Comparison of ENCODE assay signal across 19 cellular contexts in genomic region chr6:118567974-118568373, GRCh38. TPM values are rescaled to one million over a fixed set of nuclear protein-coding genes. Genes with fewer than 3 reads are reported as not detected.
A peak's percentile ranks its signal among the peaks of the same experiment; 100 is the strongest.
DNase-seq lines count a peak whose midpoint lies in the region; ATAC-seq and TF ChIP-seq lines count a peak whose summit lies in the region.
"Had no signal": no experiment of that assay in that cellular context is flagged by ENCODE, and none has a peak within 500 bp of the region (broad histone marks: within the 10 kb centered on the region; RNA-seq: fewer than 3 reads in every experiment).

No MANE protein-coding gene starts in this region.

- dilution Hi-C loops in mammary epithelial cell (cut with HindIII; ENCODE audit: low sequenced_read_pairs) (no loop called here), IMR-90 (cut with HindIII; ENCODE audit: low sequenced_read_pairs, unreplicated experiment) (no loop called here)

- H3K9me3 Mint-ChIP-seq in MCF 10A (ENCODE audit: unreplicated experiment), result no peaks in the 10 kb centered on the region

- in situ Hi-C loops in mammary epithelial cell (cut with MboI; ENCODE audit: low sequenced_read_pairs in 2 of 2), result no loop called here
- in situ Hi-C loops in IMR-90 (cut with MboI; ENCODE audit: low sequenced_read_pairs), result no loop called here

- H3K27ac Mint-ChIP-seq in MCF 10A (ENCODE audit: low read depth, unreplicated experiment), result peak overlapping the region; percentile 42

- POLR2A ChIA-PET in MCF 10A (lab: Yijun Ruan, JAX) (no interaction called here), IMR-90 (lab: Charles Lee; ENCODE audit: unreplicated experiment) (no interaction called here)

- no peak overlapping the region for H3K4me3 Mint-ChIP-seq in MCF 10A (ENCODE audit: unreplicated experiment)

- no peak overlapping the region for H3K18ac ChIP-seq in IMR-90 (ENCODE audit: low read depth, low read length)

- TF ChIP-seq CTCF in MCF 10A (IDR thresholded peaks at IDR 0.05; ENCODE audit: unreplicated experiment) (no peak), mammary epithelial cell (conservative IDR thresholded peaks at IDR 0.05 in 1 of 2, IDR thresholded peaks at IDR 0.05 in 1 of 2; ENCODE audit: extremely low read depth in 1 of 2, insufficient read depth in 1 of 2, low read depth in 1 of 2, low read length in 2 of 2) (no peak), IMR-90 (conservative IDR thresholded peaks at IDR 0.05; ENCODE audit: low read depth, low read length) (no peak), hepatocyte (IDR thresholded peaks at IDR 0.05; ENCODE audit: poor library complexity) (no peak), smooth muscle cell (IDR thresholded peaks at IDR 0.05; ENCODE audit: borderline replicate concordance, insufficient read depth, poor library complexity, severe bottlenecking) (no peak), right lobe of liver (IDR thresholded peaks at IDR 0.05) (no peak)

- H3K9me3 ChIP-seq in mammary epithelial cell (replicated peaks; ENCODE audit: insufficient read depth, low read length), result no peaks in the 10 kb centered on the region
- no peaks in the 10 kb centered on the region for H3K9me3 ChIP-seq in IMR-90 (ENCODE audit: control insufficient read depth, insufficient read depth, low read length)
- no peaks in the 10 kb centered on the region for H3K9me3 ChIP-seq in hepatocyte (ENCODE audit: low read depth)
- no peaks in the 10 kb centered on the region for H3K9me3 ChIP-seq in smooth muscle cell (replicated peaks; ENCODE audit: low read depth)
- no peaks in the 10 kb centered on the region for H3K9me3 ChIP-seq in right lobe of liver
- H3K9me3 ChIP-seq: BE2C, Peyer's patch, SJSA1 had no signal

- H4K91ac ChIP-seq in IMR-90 (ENCODE audit: insufficient read depth, low read depth, low read length), result no peak overlapping the region

- no peaks in the 10 kb centered on the region for H3K9me2 ChIP-seq in hepatocyte (replicated peaks; ENCODE audit: insufficient read depth)

- peaks cover 3% of the 10 kb centered on the region; the same call in 1 of the 2 replicates for H3K9me1 ChIP-seq in IMR-90 (ENCODE audit: insufficient read depth, low read length)

- H2AK5ac ChIP-seq in IMR-90 (ENCODE audit: low read depth, low read length), result 0 out of 2 replicates have a peak overlapping the region, but pooled peaks have one; percentile 13

- CTCF ChIA-PET in MCF 10A (lab: Yijun Ruan, JAX), result interaction anchor here (0.6 to 2.5 kb wide), 4 partner anchors 12 to 285 kb away, joined by 3 to 9 read pairs (median 4); no protein-coding TSS in a partner anchor
- CTCF ChIA-PET in mammary epithelial cell (lab: Charles Lee; ENCODE audit: low non-redundant PET), result no interaction called here
- CTCF ChIA-PET in IMR-90 (lab: Yijun Ruan, JAX), result no interaction called here

- H2BK120ac ChIP-seq in IMR-90 (ENCODE audit: low read depth, low read length), result no peak overlapping the region

- H2BK20ac ChIP-seq in IMR-90 (ENCODE audit: low read depth, low read length), result no peak overlapping the region

- no peak overlapping the region for H2AFZ ChIP-seq in mammary epithelial cell (ENCODE audit: low read depth, low read length)
- no peak overlapping the region for H2AFZ ChIP-seq in IMR-90 (replicated peaks; ENCODE audit: low read length, poor library complexity)
- H2AFZ ChIP-seq in hepatocyte, result no peak overlapping the region
- no peak overlapping the region for H2AFZ ChIP-seq in smooth muscle cell (ENCODE audit: low read depth)
- H2AFZ ChIP-seq: GM23248 had no signal

- H2BK5ac ChIP-seq in IMR-90 (ENCODE audit: low read depth, low read length, poor library complexity, severe bottlenecking), result no peak overlapping the region

- H2AK9ac ChIP-seq in IMR-90 (replicated peaks; ENCODE audit: low read depth, low read length, poor library complexity), result no peak overlapping the region

- H3K79me1 ChIP-seq in IMR-90 (ENCODE audit: low read depth in 1 of 2, low read length in 2 of 2), result peaks cover 12 to 16% of the 10 kb centered on the region in 2 experiments; a peak in 3 of 4 replicates

- H3K36me3 ChIP-seq in mammary epithelial cell (ENCODE audit: insufficient read depth, low read length) (no peaks in the 10 kb centered on the region), IMR-90 (ENCODE audit: control insufficient read depth, insufficient read depth, low read length) (peaks cover 4% of the 10 kb centered on the region; the same call in 1 of the 2 replicates), hepatocyte (replicated peaks; ENCODE audit: insufficient read depth, low read depth) (no peaks in the 10 kb centered on the region), smooth muscle cell (ENCODE audit: low read depth) (peaks cover 10% of the 10 kb centered on the region), right lobe of liver (no peaks in the 10 kb centered on the region)
- H3K36me3 ChIP-seq: BE2C, Peyer's patch had no signal

- TF ChIP-seq RAD21 in IMR-90 (IDR thresholded peaks at IDR 0.05; ENCODE audit: low read length), result no peak

- H3K4ac ChIP-seq in IMR-90 (ENCODE audit: low read depth, low read length), result no peak overlapping the region

- BruUV-seq in MCF 10A (replicated peaks; lab: Mats Ljungman, UMichigan) (no TSS peak), mammary epithelial cell (replicated peaks; lab: Mats Ljungman, UMichigan) (no TSS peak), IMR-90 (replicated peaks; lab: Mats Ljungman, UMichigan) (no TSS peak)

- H4K8ac ChIP-seq in IMR-90 (ENCODE audit: low read depth in 2 of 2, low read length in 2 of 2), result no peak overlapping the region

- 100% methylated on average over 3 of the region's 3 CpGs for WGBS in mammary epithelial cell (ENCODE audit: low coverage, missing lambda C conversion rate)
- WGBS in IMR-90 (ENCODE audit: extremely low coverage in 2 of 2, insufficient read length in 1 of 2), 2 experiments, result no CpG with 5 or more reads among the region's 3 CpGs
- 74% methylated on average over 3 of the region's 3 CpGs for WGBS in hepatocyte (ENCODE audit: low lambda C conversion rate, missing lambda C conversion rate)
- WGBS in smooth muscle cell (ENCODE audit: low lambda C conversion rate), result 87% methylated on average over 3 of the region's 3 CpGs
- WGBS in right lobe of liver (ENCODE audit: insufficient coverage, low coverage, low lambda C conversion rate, missing lambda C conversion rate), result 93% methylated on average over 3 of the region's 3 CpGs

- H3K9ac ChIP-seq in mammary epithelial cell (ENCODE audit: insufficient read depth, low read length) (no peak overlapping the region), IMR-90 (ENCODE audit: low read depth, low read length) (no peak overlapping the region), smooth muscle cell (ENCODE audit: low read depth) (no peak overlapping the region)
- H3K9ac ChIP-seq: GM23248 had no signal

- DNase-seq in MCF 10A (ENCODE audit: unreplicated experiment) (no peak), mammary epithelial cell (no peak), IMR-90 (no peak), hepatocyte (ENCODE audit: low spot score) (no peak), smooth muscle cell (lab: John Stamatoyannopoulos, UW; ENCODE audit: unreplicated experiment) (no peak), right lobe of liver (no peak), ecto neural progenitor cell (ENCODE audit: low spot score) (no peak)
- DNase-seq: BE2C, DMS79, GM23248, HCEC 1CT, MV-4-11, NCI-H1105 treated with DMSO at 0.1 percent for 48 hours, NCI-H2029 treated with DMSO at 0.1 percent for 48 hours, NCI-H526, Peyer's patch had no signal

- H3K4me2 ChIP-seq in mammary epithelial cell (ENCODE audit: insufficient read depth, low read depth, low read length) (no peak overlapping the region), IMR-90 (ENCODE audit: low read depth, low read length) (no peak overlapping the region), hepatocyte (peak overlapping the region; percentile 10), smooth muscle cell (peak overlapping the region; percentile 4)

- H3K23ac ChIP-seq in IMR-90 (ENCODE audit: low read depth, low read length), result no peak overlapping the region

- no peak overlapping the region for H2BK15ac ChIP-seq in IMR-90 (ENCODE audit: low read depth, low read length)

- intact Hi-C loops in MCF 10A (cut with micrococcal nuclease) (no loop called here), mammary epithelial cell (cut with micrococcal nuclease) (loop anchor here (5.0 kb wide), 1 partner anchor 324 kb away; the partner anchor contains the start of gene ASF1A), IMR-90 (cut with micrococcal nuclease) (loop anchor here (5.0 kb wide), 1 partner anchor 209 kb away; no protein-coding TSS in a partner anchor), right lobe of liver (cut with DNase I) (no loop called here)

- H3K14ac ChIP-seq in IMR-90 (replicated peaks; ENCODE audit: low read depth, low read length), result no peak overlapping the region

- H3K79me2 ChIP-seq in mammary epithelial cell (ENCODE audit: insufficient read depth, low read length), result peaks cover 36% of the 10 kb centered on the region
- H3K79me2 ChIP-seq in hepatocyte, result peaks cover 90% of the 10 kb centered on the region
- H3K79me2 ChIP-seq in smooth muscle cell (ENCODE audit: low read depth), result peaks cover 98% of the 10 kb centered on the region

- no peaks in the 10 kb centered on the region for H3F3A ChIP-seq in smooth muscle cell (ENCODE audit: low read depth)

- H4K5ac ChIP-seq in IMR-90 (ENCODE audit: low read depth, low read length), result no peak overlapping the region

- H4K20me1 ChIP-seq in mammary epithelial cell (ENCODE audit: insufficient read depth, low read length) (no peaks in the 10 kb centered on the region), IMR-90 (ENCODE audit: insufficient read depth, low read length) (no peaks in the 10 kb centered on the region), hepatocyte (ENCODE audit: insufficient read depth, poor library complexity, severe bottlenecking) (peaks cover 20% of the 10 kb centered on the region), smooth muscle cell (ENCODE audit: low read depth) (peaks cover 80% of the 10 kb centered on the region)

- peaks cover 5% of the 10 kb centered on the region for H3K36me3 Mint-ChIP-seq in MCF 10A (ENCODE audit: insufficient read depth, unreplicated experiment)

- H3K4me1 ChIP-seq in mammary epithelial cell (ENCODE audit: insufficient read depth, low read length) (no peaks in the 10 kb centered on the region), IMR-90 (ENCODE audit: control insufficient read depth, insufficient read depth, low read length) (no peaks in the 10 kb centered on the region; the same call in 1 of the 2 replicates), hepatocyte (ENCODE audit: insufficient read depth) (peaks cover 13% of the 10 kb centered on the region), smooth muscle cell (ENCODE audit: low read depth) (peaks cover 18% of the 10 kb centered on the region), right lobe of liver (no peaks in the 10 kb centered on the region)
- H3K4me1 ChIP-seq: Peyer's patch, SJSA1 had no signal

- H3K4me3 ChIP-seq in mammary epithelial cell (replicated peaks in 1 of 3; ENCODE audit: insufficient read depth in 1 of 3, low read depth in 2 of 3, low read length in 3 of 3), result no peak overlapping the region
- no peak overlapping the region for H3K4me3 ChIP-seq in IMR-90 (ENCODE audit: insufficient read depth, low read depth, low read length)
- H3K4me3 ChIP-seq in hepatocyte, result no peak overlapping the region
- no peak overlapping the region for H3K4me3 ChIP-seq in smooth muscle cell
- H3K4me3 ChIP-seq in right lobe of liver, result no peak overlapping the region
- H3K4me3 ChIP-seq: GM23248, Peyer's patch, SJSA1 had no signal

- TF ChIP-seq POLR2A in IMR-90 (IDR thresholded peaks at IDR 0.05; ENCODE audit: low read depth, low read length) (no peak), right lobe of liver (IDR thresholded peaks at IDR 0.05) (no peak)

- no peaks in the 10 kb centered on the region for H3K27me3 Mint-ChIP-seq in MCF 10A (ENCODE audit: insufficient read depth, unreplicated experiment)

- ATAC-seq in IMR-90 (ENCODE audit: low read depth) (no peak), right lobe of liver (no peak)

- no peak overlapping the region for H3K56ac ChIP-seq in IMR-90 (ENCODE audit: extremely low read depth, insufficient read depth, low read length)

- H3K27ac ChIP-seq in mammary epithelial cell (ENCODE audit: insufficient read depth, low read depth, low read length) (no peak overlapping the region), IMR-90 (ENCODE audit: insufficient read depth, low read length) (no peak overlapping the region), hepatocyte (no peak overlapping the region), smooth muscle cell (ENCODE audit: low read depth) (no peak overlapping the region), right lobe of liver (no peak overlapping the region)
- H3K27ac ChIP-seq: GM23248, Peyer's patch, SJSA1 had no signal

- no peaks in the 10 kb centered on the region for H3K27me3 ChIP-seq in mammary epithelial cell (ENCODE audit: insufficient read depth, low read length)
- H3K27me3 ChIP-seq in IMR-90 (ENCODE audit: control insufficient read depth, insufficient read depth, low read length), result no peaks in the 10 kb centered on the region
- H3K27me3 ChIP-seq in hepatocyte, result no peaks in the 10 kb centered on the region
- H3K27me3 ChIP-seq in smooth muscle cell (ENCODE audit: low read depth), result no peaks in the 10 kb centered on the region
- H3K27me3 ChIP-seq in right lobe of liver, result no peaks in the 10 kb centered on the region
- H3K27me3 ChIP-seq: BE2C, Peyer's patch, SJSA1 had no signal

- no peaks in the 10 kb centered on the region for H3K4me1 Mint-ChIP-seq in MCF 10A (ENCODE audit: insufficient read depth, unreplicated experiment)

RNA-seq across cellular contexts. Expression of gene PLN, which starts 19.9 kb away (rescaled TPM):
- total RNA-seq in MCF 10A (2022), result not detected in 2 replicates
- not detected for total RNA-seq in mammary epithelial cell
- not detected for polyA plus RNA-seq in mammary epithelial cell
- polyA minus RNA-seq in mammary epithelial cell, result not detected
- under 0.01 TPM in 2 replicates for total RNA-seq in IMR-90 (2012; rRNA removed)
- not detected in 2 replicates for polyA plus RNA-seq in IMR-90 (2012; rRNA removed)
- polyA plus RNA-seq in IMR-90 (2012; cell fraction: cytosol; rRNA removed), result not detected in 2 replicates
- not detected in 2 replicates for polyA plus RNA-seq in IMR-90 (2012; cell fraction: nucleus; rRNA removed; ENCODE audit: low replicate concordance)
- total RNA-seq in hepatocyte, result 0.80 TPM in 1 of 2 replicates, not detected in the other
- 0.40 and 0.69 TPM in 2 replicates for polyA plus RNA-seq in hepatocyte
- total RNA-seq in smooth muscle cell, result 2.9 and 5.4 TPM in 2 replicates
- 0.75 and 5.8 TPM in 2 replicates for polyA plus RNA-seq in smooth muscle cell
- under 1 TPM in 4 of 6 experiments, not detected in 2; 0.12 to 0.25 (median 0.20) TPM for total RNA-seq in right lobe of liver
- total RNA-seq: A673, GM23248, OCI-LY7, SJSA1 had no signal
- polyA plus RNA-seq: GM23248 had no signal

Comparison
In these comparisons a context has a peak if more than half of its experiments do, and no peak if none do; other contexts are left out.
1. intact Hi-C loops: an anchor here in mammary epithelial cell (5.0 kb wide) and IMR-90 (5.0 kb wide); none called in MCF 10A and right lobe of liver.
2. H3K4me2 ChIP-seq: peak in hepatocyte (single experiment) and smooth muscle cell (single experiment); none in mammary epithelial cell (single experiment) and IMR-90 (single experiment).